In genomic region chr18:22346968-22347611, GRCh38 we compare ENCODE assay signal across 8 cellular contexts.
DNase-seq lines count a peak whose midpoint lies in the region; ATAC-seq and TF ChIP-seq lines count a peak whose summit lies in the region.

No MANE protein-coding gene starts in this region.

- H3K9me3 ChIP-seq in HUES6 (ENCODE audit: control insufficient read depth, insufficient read depth, low read depth, low read length) = no peaks in the 10 kb centered on the region
- no peaks in the 10 kb centered on the region for H3K9me3 ChIP-seq in stomach

- no peak overlapping the region for H3K9ac ChIP-seq in HUES6 (ENCODE audit: low read length)

- in situ Hi-C loops in brain microvascular endothelial cell (cut with HindIII; ENCODE audit: low pct_ligation_motif_present, low sequenced_read_pairs) = no loop called here

- TF ChIP-seq POLR2A in stomach (IDR thresholded peaks at IDR 0.05) = no peak

- H3K4me3 ChIP-seq in HUES6 (ENCODE audit: low read depth, low read length) (peak overlapping the region; percentile 26), brain microvascular endothelial cell (ENCODE audit: low read depth, low read length) (peak overlapping the region; percentile 17), stomach (no peak overlapping the region)

- DNase-seq in brain microvascular endothelial cell (peak; percentile 62), left lobe of liver (ENCODE audit: low spot score) (peak; percentile 96), stomach (peak; percentile 79), T1000 (lab: John Stamatoyannopoulos, UW) (no peak), NCI-H1417 treated with DMSO at 0.1 percent for 48 hours (lab: John Stamatoyannopoulos, UW) (no peak), DMS53 (lab: John Stamatoyannopoulos, UW) (no peak)

- H3K27me3 ChIP-seq in HUES6 (ENCODE audit: control insufficient read depth, insufficient read depth, low read length) = peaks cover 74% of the 10 kb centered on the region
- H3K27me3 ChIP-seq in brain microvascular endothelial cell (replicated peaks) = no peaks in the 10 kb centered on the region
- H3K27me3 ChIP-seq in stomach = peaks cover 4 to 38% (median 9%) of the 10 kb centered on the region in 3 donors

- H3K27ac ChIP-seq in HUES6 (ENCODE audit: low read depth, low read length) (no peak overlapping the region), brain microvascular endothelial cell (peak overlapping the region; percentile 91), stomach (peak overlapping the region; percentile 55 to 79 (median 76))

- intact Hi-C loops in stomach (cut with DNase I; ENCODE audit: low total_unique reads) = no loop called here

- H3K4me1 ChIP-seq in HUES6 (ENCODE audit: control insufficient read depth, insufficient read depth, low read length) (peaks cover 22% of the 10 kb centered on the region), stomach (peaks cover 16 to 52% (median 38%) of the 10 kb centered on the region in 4 donors)

- TF ChIP-seq EP300 in stomach (IDR thresholded peaks at IDR 0.05) = no peak

- ATAC-seq in left lobe of liver (peak; percentile 79), HG03108 (IDR thresholded peaks at IDR 0.05; ENCODE audit: unreplicated experiment) (no peak)

- 19 to 33% (median 24%) methylated on average over 15 of the region's 15 CpGs for WGBS in stomach, 5 donors

- no peaks in the 10 kb centered on the region for H3K36me3 ChIP-seq in HUES6 (ENCODE audit: control insufficient read depth, insufficient read depth, low read length)
- H3K36me3 ChIP-seq in brain microvascular endothelial cell (replicated peaks) = no peaks in the 10 kb centered on the region
- H3K36me3 ChIP-seq in stomach = no peaks in the 10 kb centered on the region

- no peak for TF ChIP-seq CTCF in brain microvascular endothelial cell (IDR thresholded peaks at IDR 0.05; ENCODE audit: low read depth, low read length, missing control alignments)
- TF ChIP-seq CTCF in stomach (IDR thresholded peaks at IDR 0.05) = no peak

Comparison
In these comparisons a context has a peak if more than half of its experiments do, and no peak if none do; other contexts are left out.
1. H3K4me3 ChIP-seq: peak in HUES6 (single experiment) and brain microvascular endothelial cell (single experiment); none in stomach (0 of 4).
2. DNase-seq: peak in brain microvascular endothelial cell (single experiment), left lobe of liver (single experiment) and stomach (single experiment); none in T1000 (single experiment), NCI-H1417 treated with DMSO at 0.1 percent for 48 hours (single experiment) and DMS53 (single experiment).